In genomic region chr16:81752225-81752875, GRCh38 we compare ENCODE assay signal across 1 cellular context.
TF ChIP-seq lines count a peak whose summit lies in the region.

No MANE protein-coding gene starts in this region.

TF ChIP-seq in GM12878, 131 proteins besides CTCF, POLR2A, EP300 and RAD21 (continued from another document):
- TF ChIP-seq E2F8 (IDR thresholded peaks at IDR 0.05; ENCODE audit: low read depth, partially characterized antibody) (no peak), RUNX3 (IDR thresholded peaks at IDR 0.05; ENCODE audit: low read length) (peak; percentile 92), BMI1 (IDR thresholded peaks at IDR 0.05; ENCODE audit: borderline replicate concordance) (0 out of 2 replicates have a peak, but pooled peaks have one; percentile 31), CREM (IDR thresholded peaks at IDR 0.05; ENCODE audit: low read depth) (peak; percentile 66), BCL11A (IDR thresholded peaks at IDR 0.05; ENCODE audit: low read depth, low read length) (peak; percentile 63; the same call in 1 of the 2 replicates)
